Comparison of ENCODE assay signal across 17 cellular contexts in the genomic region with DNA sequence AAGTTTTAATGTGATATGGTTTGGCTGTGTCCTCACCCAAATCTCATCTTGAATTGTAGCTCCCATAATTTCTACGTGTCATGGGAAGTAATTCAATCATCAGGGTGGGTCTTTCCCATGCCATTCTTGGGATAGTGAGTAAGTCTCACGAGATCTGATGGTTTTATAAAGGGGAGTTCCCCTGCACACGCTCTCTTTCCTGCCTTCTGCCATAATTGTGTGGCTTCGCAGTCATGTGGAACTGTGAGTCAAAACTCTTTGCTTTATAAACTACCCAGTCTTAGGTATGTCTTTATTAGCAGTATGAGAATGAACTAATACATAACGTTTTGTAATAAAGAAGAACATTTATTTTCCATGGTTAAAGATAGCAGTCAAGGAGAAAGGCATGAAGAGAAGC. TPM values are rescaled to one million over a fixed set of nuclear protein-coding genes. Genes with fewer than 3 reads are reported as not detected.
DNase-seq lines count a peak whose midpoint lies in the region; ATAC-seq lines count a peak whose summit lies in the region.
"Had no signal": no experiment of that assay in that cellular context is flagged by ENCODE, and none has a peak within 500 bp of the region (broad histone marks: within the 10 kb centered on the region; RNA-seq: fewer than 3 reads in every experiment).

No MANE protein-coding gene starts in this region.

- no peaks in the 10 kb centered on the region for H3K9me3 ChIP-seq in neuronal stem cell (replicated peaks in 1 of 2; ENCODE audit: control insufficient read depth in 2 of 2, insufficient read depth in 1 of 2, low read depth in 1 of 2, low read length in 2 of 2)
- H3K9me3 ChIP-seq: thoracic aorta had no signal

- WGBS in neuronal stem cell (ENCODE audit: extremely low coverage in 2 of 2, insufficient read length in 2 of 2, insufficient replicate concordance in 1 of 2), 2 donors: no CpG with 5 or more reads among the region's 5 CpGs

- H2BK120ac ChIP-seq in neuronal stem cell (ENCODE audit: low read depth, low read length): no peak overlapping the region

- H3K27ac ChIP-seq in neuronal stem cell (replicated peaks; ENCODE audit: low read length): no peak overlapping the region
- H3K27ac ChIP-seq: parathyroid adenoma, thoracic aorta had no signal

- no peak overlapping the region for H3K14ac ChIP-seq in neuronal stem cell (ENCODE audit: low read length)

- no peak overlapping the region for H2BK12ac ChIP-seq in neuronal stem cell (ENCODE audit: low read length)

- no peak overlapping the region for H2BK15ac ChIP-seq in neuronal stem cell (ENCODE audit: low read length)

- no peak overlapping the region for H2AK5ac ChIP-seq in neuronal stem cell (ENCODE audit: low read depth, low read length)

- H4K91ac ChIP-seq in neuronal stem cell (ENCODE audit: low read depth, low read length, poor library complexity): no peak overlapping the region

- no peak overlapping the region for H3K4me2 ChIP-seq in neuronal stem cell (ENCODE audit: insufficient read depth, low read length, poor library complexity, severe bottlenecking)

- no peak overlapping the region for H3K4ac ChIP-seq in neuronal stem cell (ENCODE audit: low read length)

- no peaks in the 10 kb centered on the region for H3K27me3 ChIP-seq in neuronal stem cell (ENCODE audit: control insufficient read depth in 3 of 3, insufficient read depth in 3 of 3, low read depth in 1 of 3, low read length in 3 of 3)

- DNase-seq in foreskin melanocyte (peak; percentile 11), neuronal stem cell (ENCODE audit: low spot score) (no peak), SHP77 treated with DMSO at 0.1 percent for 48 hours (lab: John Stamatoyannopoulos, UW) (no peak)
- DNase-seq in activated CD8-positive, alpha-beta memory T cell treated with anti-CD3 and anti-CD28 coated beads for 24 hours: no peak
- DNase-seq: activated CD4-positive, alpha-beta T cell treated with anti-CD3 and anti-CD28 coated beads for 4 hours; activated naive CD8-positive, alpha-beta T cell treated with anti-CD3 and anti-CD28 coated beads, Interleukin-2, amount 50 U/mL, for 24 hours; activated T-cell treated with anti-CD3 and anti-CD28 coated beads, Interleukin-2, amount 50 U/mL, for 24 hours; AML-193; kidney; NCI-H187; NCI-H526 had no signal

- no peak overlapping the region for H3K18ac ChIP-seq in neuronal stem cell (ENCODE audit: low read length)

- H3K23ac ChIP-seq in neuronal stem cell (ENCODE audit: low read depth, low read length, poor library complexity): no peak overlapping the region

- H3K9ac ChIP-seq in neuronal stem cell (ENCODE audit: low read depth, low read length, poor library complexity): no peak overlapping the region
- H3K9ac ChIP-seq: parathyroid adenoma had no signal

- H3K4me3 ChIP-seq in neuronal stem cell (ENCODE audit: low read length in 2 of 2): no peak overlapping the region
- H3K4me3 ChIP-seq: thoracic aorta had no signal

- ATAC-seq in GM18861 (IDR thresholded peaks at IDR 0.05; ENCODE audit: unreplicated experiment): peak; percentile 88
- ATAC-seq in GM21786 (IDR thresholded peaks at IDR 0.05; ENCODE audit: unreplicated experiment): peak; percentile 77
- peak; percentile 81 for ATAC-seq in HG03442 (IDR thresholded peaks at IDR 0.05; ENCODE audit: unreplicated experiment)
- ATAC-seq in GM21381 (IDR thresholded peaks at IDR 0.05; ENCODE audit: unreplicated experiment): no peak
- ATAC-seq: activated naive CD8-positive, alpha-beta T cell treated with anti-CD3 and anti-CD28 coated beads, Interleukin-2, amount 50 U/mL, for 24 hours had no signal

- H3K4me1 ChIP-seq in neuronal stem cell (ENCODE audit: control insufficient read depth in 2 of 2, insufficient read depth in 1 of 2, low read depth in 1 of 2, low read length in 2 of 2): no peaks in the 10 kb centered on the region
- H3K4me1 ChIP-seq: parathyroid adenoma had no signal

- no peak overlapping the region for H4K8ac ChIP-seq in neuronal stem cell (ENCODE audit: low read depth, low read length)

- H3K79me1 ChIP-seq in neuronal stem cell (ENCODE audit: low read depth, low read length): no peaks in the 10 kb centered on the region

- H2BK5ac ChIP-seq in neuronal stem cell (ENCODE audit: low read length): no peak overlapping the region

- H3K36me3 ChIP-seq in neuronal stem cell (replicated peaks in 1 of 2; ENCODE audit: control insufficient read depth in 2 of 2, insufficient read depth in 2 of 2, low read length in 2 of 2): no peaks in the 10 kb centered on the region
- H3K36me3 ChIP-seq: thoracic aorta had no signal

- H2AFZ ChIP-seq in neuronal stem cell (ENCODE audit: low read length): no peak overlapping the region
- H2AFZ ChIP-seq: parathyroid adenoma had no signal

RNA-seq across cellular contexts. Expression of a gene that starts 39.2 kb away (rescaled TPM):
- polyA plus RNA-seq in neuronal stem cell (2013, experiment 1 of 2): 20.5 TPM
- polyA plus RNA-seq in neuronal stem cell (2013, experiment 2 of 2): 20.5 TPM
